20 cellular contexts compared by ENCODE assay signal in genomic region chr5:84191296-84191695, GRCh38.
DNase-seq lines count a peak whose midpoint lies in the region; ATAC-seq and TF ChIP-seq lines count a peak whose summit lies in the region.
"Had no signal": no experiment of that assay in that cellular context is flagged by ENCODE, and none has a peak within 500 bp of the region (broad histone marks: within the 10 kb centered on the region; RNA-seq: fewer than 3 reads in every experiment).

No MANE protein-coding gene starts in this region.

- peaks cover 4% of the 10 kb centered on the region for H3K36me3 Mint-ChIP-seq in osteocyte (ENCODE audit: unreplicated experiment)
- H3K36me3 Mint-ChIP-seq: mesothelial cell of epicardium; stimulated activated naive B cell treated with anti-CD40 and anti-IgM and Interleukin-4, amounts not matched to agents 10 μg/mL and 1 μg/mL and 100 μg/mL, for 72 hours had no signal

- no peak overlapping the region for H3K27ac ChIP-seq in coronary artery
- H3K27ac ChIP-seq: ascending aorta, tibial nerve had no signal

- no peaks in the 10 kb centered on the region for H3K9me3 Mint-ChIP-seq in osteocyte (ENCODE audit: unreplicated experiment)
- H3K9me3 Mint-ChIP-seq: mesothelial cell of epicardium, neural crest cell had no signal

- peak overlapping the region; percentile 64 for H3K27ac Mint-ChIP-seq in osteocyte (ENCODE audit: unreplicated experiment)
- H3K27ac Mint-ChIP-seq: mesothelial cell of epicardium; stimulated activated naive B cell treated with anti-CD40 and anti-IgM and Interleukin-4, amounts not matched to agents 10 μg/mL and 1 μg/mL and 100 μg/mL, for 72 hours had no signal

- H3K4me3 Mint-ChIP-seq in osteocyte (ENCODE audit: unreplicated experiment) = no peak overlapping the region
- H3K4me3 Mint-ChIP-seq: mesothelial cell of epicardium; neural crest cell; stimulated activated naive B cell treated with anti-CD40 and anti-IgM and Interleukin-4, amounts not matched to agents 10 μg/mL and 1 μg/mL and 100 μg/mL, for 72 hours had no signal

- peak in 2 of 3 experiments; percentile 65 to 94 for DNase-seq in NCI-H1417 (lab: John Stamatoyannopoulos, UW)
- DNase-seq in NCI-H82 (lab: John Stamatoyannopoulos, UW) = peak; percentile 87
- peak; percentile 58 for DNase-seq in cerebellar cortex (ENCODE audit: low spot score)
- no peak for DNase-seq in osteocyte (ENCODE audit: extremely low spot score, unreplicated experiment)
- DNase-seq in GM19240 (ENCODE audit: insufficient read length, low spot score) = no peak
- DNase-seq in NCI-H1436 treated with DMSO at 0.1 percent for 48 hours (lab: John Stamatoyannopoulos, UW) = no peak
- no peak for DNase-seq in coronary artery (ENCODE audit: low spot score)
- DNase-seq: activated CD4-positive, alpha-beta T cell treated with anti-CD3 and anti-CD28 coated beads for 4 hours; activated CD8-positive, alpha-beta memory T cell treated with anti-CD3 and anti-CD28 coated beads, Interleukin-2, amount 50 U/mL, for 48 hours; NCI-H2171; stimulated activated CD4-positive, alpha-beta T cell treated with anti-CD3 and anti-CD28 coated beads, Interleukin-12 subunit alpha, Interleukin-12 subunit beta, amount 100 ng/mL, for 4 hours; stimulated activated naive B cell treated with anti-CD40 and anti-IgM and Interleukin-4, amounts not matched to agents 10 μg/mL and 1 μg/mL and 100 μg/mL, for 72 hours; T-helper 9 cell had no signal

- no peak for TF ChIP-seq CTCF in osteocyte (IDR thresholded peaks at IDR 0.05)
- TF ChIP-seq CTCF in coronary artery (IDR thresholded peaks at IDR 0.05) = no peak

- peaks cover 25% of the 10 kb centered on the region for H3K4me1 Mint-ChIP-seq in osteocyte (ENCODE audit: unreplicated experiment)
- H3K4me1 Mint-ChIP-seq: mesothelial cell of epicardium; neural crest cell; stimulated activated naive B cell treated with anti-CD40 and anti-IgM and Interleukin-4, amounts not matched to agents 10 μg/mL and 1 μg/mL and 100 μg/mL, for 72 hours had no signal

- H3K27me3 Mint-ChIP-seq in osteocyte (ENCODE audit: unreplicated experiment) = no peaks in the 10 kb centered on the region
- H3K27me3 Mint-ChIP-seq: stimulated activated naive B cell treated with anti-CD40 and anti-IgM and Interleukin-4, amounts not matched to agents 10 μg/mL and 1 μg/mL and 100 μg/mL, for 72 hours had no signal

- ATAC-seq in HG02970 (IDR thresholded peaks at IDR 0.05; ENCODE audit: low FRiP score, unreplicated experiment) = no peak
- ATAC-seq: GM12878; K562; stimulated activated naive B cell treated with anti-CD40 and anti-IgM and Interleukin-4, amounts not matched to agents 10 μg/mL and 1 μg/mL and 100 μg/mL, for 72 hours had no signal

- no peak overlapping the region for H3K4me3 ChIP-seq in coronary artery
- H3K4me3 ChIP-seq: ascending aorta, GM12878, K562, tibial nerve had no signal

Comparison
In these comparisons a context has a peak if more than half of its experiments do, and no peak if none do; other contexts are left out.
1. DNase-seq: peak in NCI-H1417 (2 of 3), NCI-H82 (single experiment) and cerebellar cortex (single experiment); none in osteocyte (single experiment), GM19240 (single experiment), NCI-H1436 treated with DMSO at 0.1 percent for 48 hours (single experiment) and coronary artery (single experiment).